In genomic region chr13:51363625-51364024, GRCh38 we compare ENCODE assay signal across 29 cellular contexts. TPM values are rescaled to one million over a fixed set of nuclear protein-coding genes. Genes with fewer than 3 reads are reported as not detected.
"Had no signal": no experiment of that assay in that cellular context is flagged by ENCODE, and none has a peak within 500 bp of the region (broad histone marks: within the 10 kb centered on the region; RNA-seq: fewer than 3 reads in every experiment).

No MANE protein-coding gene starts in this region.

- DNase-seq: cortex of kidney; effector memory CD8-positive, alpha-beta T cell; erythroblast; esophagus squamous epithelium; glutamatergic neuron; heart right ventricle; hippocampal formation; left cardiac atrium; left lung; midbrain; naive thymus-derived CD4-positive, alpha-beta T cell; occipital lobe; ovary; posterior cingulate gyrus; psoas muscle; right cardiac atrium; sigmoid colon; stimulated activated CD4-positive, alpha-beta T cell treated with anti-CD3 and anti-CD28 coated beads, Interleukin-2, amount 100 ng/mL, for 24 hours; stimulated activated CD4-positive, alpha-beta T cell treated with anti-CD3 and anti-CD28 coated beads, Interleukin-4, amount 100 ng/mL, for 24 hours; transverse colon had no signal

- ATAC-seq: effector memory CD8-positive, alpha-beta T cell; heart right ventricle; left cardiac atrium; left lung; naive thymus-derived CD4-positive, alpha-beta T cell; psoas muscle; right cardiac atrium; stimulated activated memory B cell treated with anti-CD40 and anti-IgM and Interleukin-4, amounts not matched to agents 10 μg/mL and 1 μg/mL and 100 μg/mL, for 72 hours had no signal

- H3K27me3 Mint-ChIP-seq: effector memory CD8-positive, alpha-beta T cell; naive thymus-derived CD4-positive, alpha-beta T cell; stimulated activated memory B cell treated with anti-CD40 and anti-IgM and Interleukin-4, amounts not matched to agents 10 μg/mL and 1 μg/mL and 100 μg/mL, for 72 hours; stimulated activated naive CD8-positive, alpha-beta T cell treated with anti-CD3 and anti-CD28 coated beads, Interleukin-15, Interleukin-2, amounts not matched to agents 100 ng/mL and 50 ng/mL, for 24 hours had no signal

- H3K4me3 ChIP-seq: esophagus squamous epithelium, heart right ventricle, left lung, ovary, psoas muscle, sigmoid colon, suprapubic skin, transverse colon had no signal

- H3K4me1 ChIP-seq: esophagus squamous epithelium, heart right ventricle, left lung, psoas muscle, sigmoid colon, suprapubic skin, transverse colon had no signal

- H3K36me3 ChIP-seq: ovary had no signal

- H3K27ac Mint-ChIP-seq: stimulated activated memory B cell treated with anti-CD40 and anti-IgM and Interleukin-4, amounts not matched to agents 10 μg/mL and 1 μg/mL and 100 μg/mL, for 72 hours had no signal

- H3K27me3 ChIP-seq: esophagus squamous epithelium, heart right ventricle, left lung, ovary, sigmoid colon, suprapubic skin, transverse colon had no signal

- H3K4me1 Mint-ChIP-seq: stimulated activated memory B cell treated with anti-CD40 and anti-IgM and Interleukin-4, amounts not matched to agents 10 μg/mL and 1 μg/mL and 100 μg/mL, for 72 hours had no signal

- H3K27ac ChIP-seq: esophagus squamous epithelium, heart right ventricle, left lung, ovary, psoas muscle, sigmoid colon, suprapubic skin, transverse colon had no signal

- H3K4me3 Mint-ChIP-seq: effector memory CD8-positive, alpha-beta T cell; naive thymus-derived CD4-positive, alpha-beta T cell; stimulated activated memory B cell treated with anti-CD40 and anti-IgM and Interleukin-4, amounts not matched to agents 10 μg/mL and 1 μg/mL and 100 μg/mL, for 72 hours; stimulated activated naive CD8-positive, alpha-beta T cell treated with anti-CD3 and anti-CD28 coated beads, Interleukin-15, Interleukin-2, amounts not matched to agents 100 ng/mL and 50 ng/mL, for 24 hours had no signal

- H3K9me3 ChIP-seq: esophagus squamous epithelium, heart right ventricle, left lung, ovary, psoas muscle, sigmoid colon, suprapubic skin, transverse colon had no signal

- H3K9me3 Mint-ChIP-seq: effector memory CD8-positive, alpha-beta T cell; naive thymus-derived CD4-positive, alpha-beta T cell; stimulated activated memory B cell treated with anti-CD40 and anti-IgM and Interleukin-4, amounts not matched to agents 10 μg/mL and 1 μg/mL and 100 μg/mL, for 72 hours; stimulated activated naive CD8-positive, alpha-beta T cell treated with anti-CD3 and anti-CD28 coated beads, Interleukin-15, Interleukin-2, amounts not matched to agents 100 ng/mL and 50 ng/mL, for 24 hours had no signal

RNA-seq across cellular contexts. Expression of gene SERPINE3, which starts 24.1 kb away (rescaled TPM):
- total RNA-seq: dermis microvascular lymphatic vessel endothelial cell; esophagus squamous epithelium; heart right ventricle; kidney epithelial cell; left cardiac atrium; left lung; lung microvascular endothelial cell; mucosa of gallbladder; naive thymus-derived CD4-positive, alpha-beta T cell; psoas muscle; renal cortical epithelial cell; right cardiac atrium; skeletal muscle tissue; suprapubic skin; transverse colon had no signal
